8 cellular contexts compared by ENCODE assay signal in the genomic region with DNA sequence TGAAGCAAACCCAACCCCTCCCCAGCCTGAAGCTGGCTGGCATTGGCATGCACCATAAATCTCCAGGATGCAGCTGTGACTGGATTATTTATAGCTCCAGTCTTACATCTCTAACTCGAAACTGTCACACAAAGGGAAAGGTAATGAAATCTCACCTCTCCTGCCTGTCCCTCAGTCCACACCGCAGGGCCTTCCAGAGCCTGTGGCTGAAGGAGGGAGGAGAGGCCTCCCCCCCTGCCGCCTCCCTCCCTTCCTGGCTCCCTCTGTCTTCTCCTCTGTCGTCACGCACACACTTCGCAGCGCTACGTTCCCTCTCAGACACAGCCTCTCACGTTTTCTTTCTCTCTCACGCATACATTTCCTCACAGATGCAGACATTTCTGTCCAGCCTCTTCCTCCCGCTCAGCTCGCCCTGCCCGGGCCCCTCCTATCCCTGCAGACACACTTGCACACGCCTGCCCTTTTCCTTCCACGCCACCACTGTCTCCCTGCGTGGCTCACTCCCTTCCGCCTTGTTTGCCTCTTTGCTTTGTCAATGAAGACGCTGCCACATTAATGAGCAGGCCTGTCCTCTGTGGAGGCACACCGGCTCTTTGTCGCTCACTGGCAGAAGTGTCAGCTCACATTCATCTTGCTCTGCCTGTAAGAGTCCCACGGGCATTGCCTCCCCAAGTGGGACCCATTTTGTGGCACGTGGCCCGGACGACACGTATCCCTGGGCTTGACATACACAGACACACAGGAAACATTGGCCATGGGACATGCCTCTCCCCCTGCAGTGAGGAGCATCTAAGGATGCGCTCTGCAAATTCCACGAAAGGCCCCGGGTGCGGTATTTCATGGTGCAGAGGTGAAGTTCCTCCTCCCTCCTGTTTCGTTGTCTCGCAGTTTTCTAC. TPM values are rescaled to one million over a fixed set of nuclear protein-coding genes. Genes with fewer than 3 reads are reported as not detected.
DNase-seq lines count a peak whose midpoint lies in the region; ATAC-seq and TF ChIP-seq lines count a peak whose summit lies in the region.

No MANE protein-coding gene starts in this region.

- in situ Hi-C loops in gastrocnemius medialis (cut with MboI; ENCODE audit: low sequenced_read_pairs in 4 of 4): no loop called here

- DNase-seq in GM12865 (ENCODE audit: low read depth) (peak; percentile 27), HL-60 (ENCODE audit: low read depth in 1 of 2, low spot score in 1 of 2) (peak; percentile 35 to 55), SK-N-DZ (ENCODE audit: low spot score) (peak; percentile 65), head of caudate nucleus (peak in 35 of 42 donors; percentile 16 to 74 (median 47)), gastrocnemius medialis (peak; percentile 52 to 87), middle frontal gyrus (ENCODE audit: extremely low spot score, low spot score) (no peak)

- no peak for TF ChIP-seq POLR2A in gastrocnemius medialis (IDR thresholded peaks at IDR 0.05)

- H3K36me3 ChIP-seq in gastrocnemius medialis: no peaks in the 10 kb centered on the region

- H3K27ac ChIP-seq in HL-60 (replicated peaks): peak overlapping the region; percentile 34; the same call in 1 of the 2 replicates
- H3K27ac ChIP-seq in gastrocnemius medialis: peak overlapping the region; percentile 73 to 89 (median 85)

- TF ChIP-seq CTCF in GM12865 (IDR thresholded peaks at IDR 0.05; ENCODE audit: insufficient read depth, low read depth, low read length, missing control alignments): no peak
- TF ChIP-seq CTCF in HL-60 (IDR thresholded peaks at IDR 0.05; ENCODE audit: insufficient read depth, low read length): no peak
- no peak for TF ChIP-seq CTCF in gastrocnemius medialis (IDR thresholded peaks at IDR 0.05 in 4 of 5, conservative IDR thresholded peaks at IDR 0.05 in 1 of 5)

- H3K4me3 ChIP-seq in GM12865 (ENCODE audit: low read depth, low read length) (no peak overlapping the region), HL-60 (replicated peaks; ENCODE audit: insufficient read depth, low read length) (no peak overlapping the region), gastrocnemius medialis (peak overlapping the region; percentile 5 to 46 (median 30))

- ATAC-seq in gastrocnemius medialis (peak; percentile 95 to 97), HG03469 (IDR thresholded peaks at IDR 0.05; ENCODE audit: unreplicated experiment) (no peak), GM21367 (IDR thresholded peaks at IDR 0.05; ENCODE audit: unreplicated experiment) (no peak)

- H3K9me3 ChIP-seq in gastrocnemius medialis: no peaks in the 10 kb centered on the region

- H3K4me1 ChIP-seq in gastrocnemius medialis: peaks cover 18 to 25% of the 10 kb centered on the region in 2 donors

- intact Hi-C loops in head of caudate nucleus (cut with DNase I): no loop called here
- intact Hi-C loops in gastrocnemius medialis (cut with DNase I; ENCODE audit: low total_unique reads): loop anchor here (2.0 kb wide), 2 partner anchors 44 to 68 kb away; no protein-coding TSS in a partner anchor

- H3K27me3 ChIP-seq in HL-60 (ENCODE audit: insufficient read depth, poor library complexity, severe bottlenecking) (no peaks in the 10 kb centered on the region), gastrocnemius medialis (no peaks in the 10 kb centered on the region)

RNA-seq across cellular contexts. Expression of a gene that starts 27.9 kb away (rescaled TPM):
- 18.1 and 20.5 TPM in 2 replicates for polyA plus RNA-seq in SK-N-DZ (2014; cell fraction: cytosol; rRNA removed)
- 10.6 and 12.5 TPM in 2 replicates for polyA plus RNA-seq in SK-N-DZ (2014; cell fraction: nucleus; rRNA removed)
- total RNA-seq in gastrocnemius medialis: 10 to 100 TPM; 15.0 to 26.4 (median 17.0) TPM

Comparison
In these comparisons a context has a peak if more than half of its experiments do, and no peak if none do; other contexts are left out.
1. H3K4me3 ChIP-seq: peak in gastrocnemius medialis (4 of 4); none in GM12865 (single experiment) and HL-60 (single experiment).
2. ATAC-seq: peak in gastrocnemius medialis (2 of 2); none in HG03469 (single experiment) and GM21367 (single experiment).